17 cellular contexts compared by ENCODE assay signal in the genomic region with DNA sequence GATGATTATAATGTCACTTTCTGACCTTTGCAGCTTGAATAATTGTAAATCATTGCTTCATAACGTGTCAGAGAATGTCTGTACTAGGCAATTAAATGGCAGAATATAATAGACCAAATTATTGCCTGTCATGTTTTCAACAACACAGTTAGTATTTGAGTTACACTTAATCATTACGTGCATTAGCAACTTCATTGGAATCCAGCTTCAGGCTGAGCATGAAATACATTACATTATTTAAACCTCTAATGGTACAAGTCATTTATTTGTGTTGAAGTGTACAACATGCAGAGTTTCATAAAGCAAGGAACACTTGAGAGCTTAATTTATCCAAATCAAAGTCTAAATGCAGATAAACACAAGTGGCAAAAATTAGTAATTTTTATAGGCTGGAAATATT. TPM values are rescaled to one million over a fixed set of nuclear protein-coding genes. Genes with fewer than 3 reads are reported as not detected.
A peak's percentile ranks its signal among the peaks of the same experiment; 100 is the strongest.
DNase-seq lines count a peak whose midpoint lies in the region; ATAC-seq and TF ChIP-seq lines count a peak whose summit lies in the region.
"Had no signal": no experiment of that assay in that cellular context is flagged by ENCODE, and none has a peak within 500 bp of the region (broad histone marks: within the 10 kb centered on the region; RNA-seq: fewer than 3 reads in every experiment).

No MANE protein-coding gene starts in this region.

- peak; percentile 42 for DNase-seq in NCI-H2227 (lab: John Stamatoyannopoulos, UW; ENCODE audit: unreplicated experiment)
- no peak for DNase-seq in NCI-H2227 treated with DMSO at 0.1 percent for 48 hours (lab: John Stamatoyannopoulos, UW)
- DNase-seq in NCI-H1417 treated with DMSO at 0.1 percent for 48 hours (lab: John Stamatoyannopoulos, UW), result peak; percentile 98
- DNase-seq in epithelial cell of esophagus (ENCODE audit: low read depth), result peak; percentile 31
- no peak for DNase-seq in H4 (ENCODE audit: low spot score)
- no peak for DNase-seq in posterior vena cava (ENCODE audit: low spot score)
- DNase-seq in GM10266 (ENCODE audit: extremely low spot score), result no peak
- DNase-seq: DMS 273 treated with DMSO at 0.1 percent for 48 hours, GOT3, Kasumi-1, NCI-H1105 treated with DMSO at 0.1 percent for 48 hours, NCI-H2029 treated with DMSO at 0.1 percent for 48 hours, NCI-H345, NCI-H526 treated with DMSO at 0.1 percent for 48 hours, PC-9 had no signal

- no peak overlapping the region for H3K4me3 ChIP-seq in epithelial cell of esophagus (ENCODE audit: low read length)
- H3K4me3 ChIP-seq: BLaER1 treated with 17β-estradiol and CSF1 and Interleukin-3, amounts not matched to agents 10 nM and 100 nM; PC-9 had no signal

- no peak for ATAC-seq in GM18861 (IDR thresholded peaks at IDR 0.05; ENCODE audit: unreplicated experiment)

- intact Hi-C loops in posterior vena cava (cut with DNase I), result no loop called here

- TF ChIP-seq CTCF in epithelial cell of esophagus (IDR thresholded peaks at IDR 0.05; ENCODE audit: insufficient read depth, low read depth, low read length, missing control alignments) (no peak), GM10266 (IDR thresholded peaks at IDR 0.05; ENCODE audit: control insufficient read depth, insufficient read depth, low read depth, missing control alignments) (no peak)

RNA-seq across cellular contexts. Expression of a gene that starts 48.0 kb away (rescaled TPM):
- 3.5 and 5.6 TPM in 2 replicates for total RNA-seq in H4 (2014; rRNA removed; shearing (Covaris generic))
- 10 to 100 TPM; 13.4 to 14.1 TPM for total RNA-seq in posterior vena cava

Comparison
In these comparisons a context has a peak if more than half of its experiments do, and no peak if none do; other contexts are left out.
1. DNase-seq: peak in NCI-H2227 (single experiment), NCI-H1417 treated with DMSO at 0.1 percent for 48 hours (single experiment) and epithelial cell of esophagus (single experiment); none in NCI-H2227 treated with DMSO at 0.1 percent for 48 hours (single experiment), H4 (single experiment), posterior vena cava (single experiment) and GM10266 (single experiment).